In genomic region chr7:95126053-95126709, GRCh38 we compare ENCODE assay signal across 20 cellular contexts.
DNase-seq lines count a peak whose midpoint lies in the region; ATAC-seq, FAIRE-seq and TF ChIP-seq lines count a peak whose summit lies in the region.
"Had no signal": no experiment of that assay in that cellular context is flagged by ENCODE, and none has a peak within 500 bp of the region (broad histone marks: within the 10 kb centered on the region; RNA-seq: fewer than 3 reads in every experiment).

No MANE protein-coding gene starts in this region.

- no peak for TF ChIP-seq CTCF in pancreas (IDR thresholded peaks at IDR 0.05)

- H3K4me3 ChIP-seq in pancreas: no peak overlapping the region
- H3K4me3 ChIP-seq: GM23338 had no signal

- no peaks in the 10 kb centered on the region for H3K27me3 ChIP-seq in pancreas

- H3K4me1 ChIP-seq in pancreas: peaks cover 7 to 10% (median 10%) of the 10 kb centered on the region in 3 donors

- H3K9me3 ChIP-seq in pancreas: no peaks in the 10 kb centered on the region

- peak; percentile 9 for FAIRE-seq in pancreas (lab: Jason Lieb, UNC)
- FAIRE-seq: G401.6, GM12891, GM19239, HTR-8/SVneo had no signal

- WGBS in pancreas, 2 donors: 9 to 12% methylated on average over 2 of the region's 2 CpGs

- peak; percentile 17 to 90 (median 76) for ATAC-seq in pancreas
- ATAC-seq in esophagus mucosa: no peak
- ATAC-seq: GM23338, Panc1, Right ventricle myocardium inferior had no signal

- peak overlapping the region in 1 of 4 donors; percentile 28 for H3K27ac ChIP-seq in pancreas

- no peaks in the 10 kb centered on the region for H3K36me3 ChIP-seq in pancreas

- intact Hi-C loops in pancreas (cut with DNase I): no loop called here

- DNase-seq in NCI-H2029 (lab: John Stamatoyannopoulos, UW): peak; percentile 3
- DNase-seq in NCI-H2029 treated with DMSO at 0.1 percent for 48 hours (lab: John Stamatoyannopoulos, UW): no peak
- DNase-seq in NCI-H69 (lab: John Stamatoyannopoulos, UW): peak; percentile 35
- DNase-seq in brain pericyte (ENCODE audit: low read depth, low spot score): peak; percentile 57
- DNase-seq in pancreas: no peak
- DNase-seq in cortex of kidney (lab: John Stamatoyannopoulos, UW): no peak
- DNase-seq in middle frontal gyrus (ENCODE audit: extremely low spot score, low spot score): no peak
- DNase-seq: 8988T, C1 segment of cervical spinal cord, DMS79 treated with DMSO at 0.1 percent for 48 hours, NCI-H187 treated with DMSO at 0.1 percent for 48 hours, NCI-H526 treated with DMSO at 0.1 percent for 48 hours had no signal

Comparison
In these comparisons a context has a peak if more than half of its experiments do, and no peak if none do; other contexts are left out.
1. DNase-seq: peak in NCI-H2029 (single experiment), NCI-H69 (single experiment) and brain pericyte (single experiment); none in NCI-H2029 treated with DMSO at 0.1 percent for 48 hours (single experiment), pancreas (0 of 6), cortex of kidney (single experiment) and middle frontal gyrus (single experiment).